ENCODE assay signal across 8 cellular contexts in genomic region chr5:96936431-96937221, GRCh38.
DNase-seq lines count a peak whose midpoint lies in the region; TF ChIP-seq lines count a peak whose summit lies in the region.

No MANE protein-coding gene starts in this region.

- CTCF ChIA-PET in GM10248 (lab: Yijun Ruan, JAX): interaction anchor here (0.7 to 2.9 kb wide), 3 partner anchors 40 to 68 kb away, joined by 3 to 13 read pairs (median 4); no protein-coding TSS in a partner anchor

- H3K9me3 ChIP-seq in HAP-1: no peaks in the 10 kb centered on the region
- no peaks in the 10 kb centered on the region for H3K9me3 ChIP-seq in muscle layer of duodenum (ENCODE audit: control insufficient read depth in 1 of 2, low read length in 2 of 2)

- peak; percentile 49 for DNase-seq in GM10248 (ENCODE audit: extremely low spot score)
- DNase-seq in HAP-1 (ENCODE audit: low spot score in 2 of 2): peak in 1 of 2 experiments; percentile 43
- peak; percentile 23 for DNase-seq in MV-4-11 (lab: John Stamatoyannopoulos, UW)
- DNase-seq in activated CD8-positive, alpha-beta memory T cell treated with anti-CD3 and anti-CD28 coated beads, Interleukin-2, amount 50 U/mL, for 4 hours: peak; percentile 49
- DNase-seq in epithelial cell of esophagus (ENCODE audit: low read depth): peak; percentile 40
- peak; percentile 29 for DNase-seq in stimulated activated naive CD4-positive, alpha-beta T cell treated with Interleukin-2 at 50 U/mL for 16 hours (lab: John Stamatoyannopoulos, UW)
- no peak for DNase-seq in NCI-H2107 (lab: John Stamatoyannopoulos, UW)

- H3K4me3 ChIP-seq in HAP-1 (peak overlapping the region; percentile 69), epithelial cell of esophagus (ENCODE audit: low read length) (peak overlapping the region; percentile 82), muscle layer of duodenum (ENCODE audit: low read depth in 1 of 2, low read length in 2 of 2) (peak overlapping the region; percentile 93)

- peak overlapping the region; percentile 96 for H3K27ac ChIP-seq in muscle layer of duodenum (ENCODE audit: low read length)

- in situ Hi-C loops in HAP-1 (cut with MboI; ENCODE audit: low sequenced_read_pairs): no loop called here

- H3K4me1 ChIP-seq in HAP-1 (peaks cover 29% of the 10 kb centered on the region), muscle layer of duodenum (ENCODE audit: control insufficient read depth in 1 of 2, insufficient read depth in 2 of 2, low read length in 2 of 2) (peaks cover 17 to 40% of the 10 kb centered on the region in 2 donors)

- H3K36me3 ChIP-seq in HAP-1 (replicated peaks) (no peaks in the 10 kb centered on the region), muscle layer of duodenum (ENCODE audit: control insufficient read depth in 1 of 2, insufficient read depth in 2 of 2, low read length in 2 of 2) (peaks cover 0 to 10% of the 10 kb centered on the region in 2 donors)

- H3K27me3 ChIP-seq in HAP-1 (ENCODE audit: low read depth): no peaks in the 10 kb centered on the region
- H3K27me3 ChIP-seq in muscle layer of duodenum (ENCODE audit: low read depth, low read length): no peaks in the 10 kb centered on the region

- no peak for TF ChIP-seq CTCF in GM10248 (IDR thresholded peaks at IDR 0.05; ENCODE audit: control extremely low read depth, extremely low read depth, low read depth, missing control alignments)
- no peak for TF ChIP-seq CTCF in epithelial cell of esophagus (IDR thresholded peaks at IDR 0.05; ENCODE audit: insufficient read depth, low read depth, low read length, missing control alignments)

- POLR2A ChIA-PET in GM10248 (lab: Yijun Ruan, JAX): interaction anchor here (0.6 to 1.0 kb wide), 2 partner anchors 25 to 43 kb away, joined by 3 to 4 read pairs; no protein-coding TSS in a partner anchor
